ENCODE assay signal across 1 cellular context in the genomic region with DNA sequence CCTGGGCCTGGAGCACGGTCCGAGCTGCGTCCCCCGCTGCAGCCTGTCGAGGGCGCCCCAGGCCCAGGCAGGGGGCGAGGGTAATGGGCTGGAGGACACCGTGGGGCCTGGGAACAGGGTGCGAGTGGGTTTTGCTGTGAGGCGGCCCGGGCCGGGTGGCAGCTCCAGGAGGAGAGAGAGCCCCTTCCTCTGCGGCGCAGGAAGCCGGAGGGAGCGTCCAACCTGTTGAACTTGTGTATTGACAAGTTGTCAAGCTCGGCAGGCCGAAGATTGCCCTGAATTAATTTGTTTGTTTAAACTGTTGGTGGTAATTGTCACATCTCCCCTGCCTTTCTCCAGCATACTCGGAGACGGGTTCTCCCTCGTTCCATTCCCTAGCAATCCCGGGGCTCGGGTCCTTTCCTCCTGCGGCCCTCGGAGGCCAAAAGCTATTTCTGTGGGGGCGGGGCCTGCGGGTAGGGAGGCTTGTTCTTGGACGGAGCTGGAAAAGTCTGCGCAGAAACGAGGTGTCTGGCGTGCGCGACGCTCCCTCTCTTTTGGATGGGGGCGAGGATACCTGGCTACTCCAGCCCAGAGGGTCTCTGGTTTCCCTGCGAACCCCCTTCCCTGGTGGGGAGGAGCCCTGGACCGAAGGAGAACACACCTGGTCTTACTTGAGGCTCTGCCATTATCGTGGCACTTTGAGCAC.
TF ChIP-seq lines count a peak whose summit lies in the region.

No MANE protein-coding gene starts in this region.

TF ChIP-seq in HepG2, 621 proteins besides CTCF, POLR2A, EP300 and RAD21 (continues in another document):
- TF ChIP-seq KDM3A (CRISPR knock-in tag; IDR thresholded peaks at IDR 0.05; ENCODE audit: low read depth) (peak; percentile 68; the same call in 1 of the 2 replicates), ZNF652 (CRISPR knock-in tag; IDR thresholded peaks at IDR 0.05; ENCODE audit: borderline replicate concordance, low read depth) (no peak), BRCA1 (CRISPR knock-in tag; IDR thresholded peaks at IDR 0.05) (no peak), CBX1 (IDR thresholded peaks at IDR 0.05; ENCODE audit: low read depth) (peak; percentile 32), ZNF235 (CRISPR knock-in tag; IDR thresholded peaks at IDR 0.05; ENCODE audit: borderline replicate concordance) (no peak), SP4 (CRISPR knock-in tag; IDR thresholded peaks at IDR 0.05) (peak; percentile 57; the same call in 1 of the 2 replicates), JUN (CRISPR knock-in tag; IDR thresholded peaks at IDR 0.05) (no peak), XRCC5 (optimal IDR thresholded peaks at IDR 0.05; ENCODE audit: low read length) (peak; percentile 35), POGZ (CRISPR knock-in tag; IDR thresholded peaks at IDR 0.05) (0 out of 2 replicates have a peak, but pooled peaks have one; percentile 15), ZBTB7B (CRISPR knock-in tag; IDR thresholded peaks at IDR 0.05) (0 out of 2 replicates have a peak, but pooled peaks have one; percentile 18), ZNF614 (CRISPR knock-in tag; IDR thresholded peaks at IDR 0.05; ENCODE audit: borderline replicate concordance) (0 out of 2 replicates have a peak, but pooled peaks have one; percentile 17), TSC22D2 (CRISPR knock-in tag; IDR thresholded peaks at IDR 0.05; ENCODE audit: borderline replicate concordance) (no peak), ZNF180 (CRISPR knock-in tag; IDR thresholded peaks at IDR 0.05; ENCODE audit: borderline replicate concordance, low read depth) (no peak), SUZ12 (IDR thresholded peaks at IDR 0.05; ENCODE audit: low read depth, low read length) (no peak), SAP130 (CRISPR knock-in tag; IDR thresholded peaks at IDR 0.05; ENCODE audit: low read depth) (peak; percentile 27; the same call in 1 of the 2 replicates), SP5 (CRISPR knock-in tag; IDR thresholded peaks at IDR 0.05; ENCODE audit: borderline replicate concordance, low read depth) (no peak), KLF13 (CRISPR knock-in tag; IDR thresholded peaks at IDR 0.05) (no peak), HES4 (CRISPR knock-in tag; IDR thresholded peaks at IDR 0.05; ENCODE audit: borderline replicate concordance) (0 out of 2 replicates have a peak, but pooled peaks have one; percentile 52), ZFX (CRISPR knock-in tag; IDR thresholded peaks at IDR 0.05; ENCODE audit: low read depth) (peak; percentile 55; the same call in 1 of the 2 replicates), ZNF777 (CRISPR knock-in tag; IDR thresholded peaks at IDR 0.05) (peak; percentile 44; the same call in 1 of the 2 replicates), ZNF841 (CRISPR knock-in tag; IDR thresholded peaks at IDR 0.05; ENCODE audit: borderline replicate concordance) (no peak), ELF1 (CRISPR knock-in tag; IDR thresholded peaks at IDR 0.05) (0 out of 2 replicates have a peak, but pooled peaks have one; percentile 34), ZFY (CRISPR knock-in tag; IDR thresholded peaks at IDR 0.05) (peak; percentile 19; the same call in 1 of the 2 replicates), SPEN (CRISPR knock-in tag; IDR thresholded peaks at IDR 0.05; ENCODE audit: low read depth) (0 out of 2 replicates have a peak, but pooled peaks have one; percentile 37), ZNF138 (CRISPR knock-in tag; IDR thresholded peaks at IDR 0.05; ENCODE audit: low read depth) (no peak), FOXA3 (CRISPR knock-in tag; IDR thresholded peaks at IDR 0.05) (peak; percentile 29; the same call in 1 of the 2 replicates), ZNF510 (CRISPR knock-in tag; IDR thresholded peaks at IDR 0.05; ENCODE audit: low read depth) (no peak), LCORL (IDR thresholded peaks at IDR 0.05) (no peak), LCORL (CRISPR knock-in tag; IDR thresholded peaks at IDR 0.05) (peak; percentile 61; the same call in 1 of the 2 replicates)
- TF ChIP-seq, protein P1, sequence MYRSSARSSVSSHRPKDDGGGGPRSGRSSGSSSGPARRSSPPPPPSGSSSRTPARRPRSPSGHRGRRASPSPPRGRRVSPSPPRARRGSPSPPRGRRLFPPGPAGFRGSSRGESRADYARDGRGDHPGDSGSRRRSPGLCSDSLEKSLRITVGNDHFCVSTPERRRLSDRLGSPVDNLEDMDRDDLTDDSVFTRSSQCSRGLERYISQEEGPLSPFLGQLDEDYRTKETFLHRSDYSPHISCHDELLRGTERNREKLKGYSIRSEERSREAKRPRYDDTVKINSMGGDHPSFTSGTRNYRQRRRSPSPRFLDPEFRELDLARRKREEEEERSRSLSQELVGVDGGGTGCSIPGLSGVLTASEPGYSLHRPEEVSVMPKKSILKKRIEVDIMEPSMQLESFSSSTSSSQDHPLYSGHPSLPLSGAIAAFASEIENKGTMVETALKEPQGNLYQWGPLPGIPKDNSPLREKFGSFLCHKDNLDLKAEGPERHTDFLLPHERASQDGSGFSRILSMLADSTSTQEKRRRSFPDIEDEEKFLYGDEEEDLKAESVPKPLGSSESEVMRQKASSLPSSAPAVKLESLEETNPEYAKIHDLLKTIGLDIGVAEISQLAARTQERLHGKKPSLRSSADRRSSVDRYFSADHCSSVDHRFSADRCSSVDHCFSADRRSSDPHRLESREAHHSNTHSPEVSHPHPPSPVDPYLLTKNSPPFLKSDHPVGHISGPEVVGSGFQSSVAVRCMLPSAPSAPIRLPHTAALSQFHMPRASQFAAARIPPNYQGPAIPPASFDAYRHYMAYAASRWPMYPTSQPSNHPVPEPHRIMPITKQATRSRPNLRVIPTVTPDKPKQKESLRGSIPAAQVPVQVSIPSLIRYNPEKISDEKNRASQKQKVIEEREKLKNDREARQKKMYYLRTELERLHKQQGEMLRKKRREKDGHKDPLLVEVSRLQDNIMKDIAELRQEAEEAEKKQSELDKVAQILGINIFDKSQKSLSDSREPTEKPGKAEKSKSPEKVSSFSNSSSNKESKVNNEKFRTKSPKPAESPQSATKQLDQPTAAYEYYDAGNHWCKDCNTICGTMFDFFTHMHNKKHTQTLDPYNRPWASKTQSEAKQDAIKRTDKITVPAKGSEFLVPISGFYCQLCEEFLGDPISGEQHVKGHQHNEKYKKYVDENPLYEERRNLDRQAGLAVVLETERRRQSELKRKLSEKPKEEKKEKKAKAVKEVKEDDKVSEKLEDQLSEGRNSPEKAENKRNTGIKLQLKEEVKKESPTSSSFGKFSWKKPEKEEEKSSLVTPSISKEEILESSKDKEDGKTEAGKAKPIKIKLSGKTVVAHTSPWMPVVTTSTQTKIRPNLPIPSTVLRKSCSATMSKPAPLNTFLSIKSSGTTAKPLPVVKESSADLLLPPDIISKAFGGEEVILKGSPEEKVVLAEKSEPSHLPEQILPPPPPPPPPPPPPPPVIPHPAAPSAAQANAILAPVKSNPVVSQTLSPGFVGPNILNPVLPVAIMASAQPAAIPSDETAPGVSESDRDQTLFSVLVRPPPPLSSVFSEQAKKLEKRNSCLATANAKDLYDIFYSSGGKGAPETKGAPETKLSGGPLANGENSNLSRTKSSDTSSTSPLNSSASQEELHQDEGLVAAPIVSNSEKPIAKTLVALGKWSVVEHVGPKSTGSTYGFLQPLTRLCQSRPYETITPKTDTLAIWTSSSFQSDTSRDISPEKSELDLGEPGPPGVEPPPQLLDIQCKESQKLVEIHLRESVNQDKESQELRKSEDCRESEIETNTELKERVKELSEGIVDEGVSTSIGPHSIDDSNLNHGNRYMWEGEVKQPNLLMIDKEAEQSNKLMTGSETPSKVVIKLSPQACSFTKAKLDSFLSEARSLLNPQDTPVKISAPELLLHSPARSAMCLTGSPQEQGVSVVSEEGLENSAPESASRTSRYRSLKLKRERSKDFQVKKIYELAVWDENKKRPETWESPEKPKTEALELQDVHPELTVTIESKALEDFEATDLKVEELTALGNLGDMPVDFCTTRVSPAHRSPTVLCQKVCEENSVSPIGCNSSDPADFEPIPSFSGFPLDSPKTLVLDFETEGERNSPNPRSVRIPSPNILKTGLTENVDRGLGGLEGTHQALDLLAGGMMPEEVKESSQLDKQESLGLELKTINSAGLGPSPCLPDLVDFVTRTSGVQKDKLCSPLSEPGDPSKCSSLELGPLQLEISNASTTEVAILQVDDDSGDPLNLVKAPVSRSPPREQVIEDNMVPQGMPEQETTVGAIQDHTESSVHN (CRISPR knock-in tag; IDR thresholded peaks at IDR 0.05), result no peak
- TF ChIP-seq, protein P2, sequence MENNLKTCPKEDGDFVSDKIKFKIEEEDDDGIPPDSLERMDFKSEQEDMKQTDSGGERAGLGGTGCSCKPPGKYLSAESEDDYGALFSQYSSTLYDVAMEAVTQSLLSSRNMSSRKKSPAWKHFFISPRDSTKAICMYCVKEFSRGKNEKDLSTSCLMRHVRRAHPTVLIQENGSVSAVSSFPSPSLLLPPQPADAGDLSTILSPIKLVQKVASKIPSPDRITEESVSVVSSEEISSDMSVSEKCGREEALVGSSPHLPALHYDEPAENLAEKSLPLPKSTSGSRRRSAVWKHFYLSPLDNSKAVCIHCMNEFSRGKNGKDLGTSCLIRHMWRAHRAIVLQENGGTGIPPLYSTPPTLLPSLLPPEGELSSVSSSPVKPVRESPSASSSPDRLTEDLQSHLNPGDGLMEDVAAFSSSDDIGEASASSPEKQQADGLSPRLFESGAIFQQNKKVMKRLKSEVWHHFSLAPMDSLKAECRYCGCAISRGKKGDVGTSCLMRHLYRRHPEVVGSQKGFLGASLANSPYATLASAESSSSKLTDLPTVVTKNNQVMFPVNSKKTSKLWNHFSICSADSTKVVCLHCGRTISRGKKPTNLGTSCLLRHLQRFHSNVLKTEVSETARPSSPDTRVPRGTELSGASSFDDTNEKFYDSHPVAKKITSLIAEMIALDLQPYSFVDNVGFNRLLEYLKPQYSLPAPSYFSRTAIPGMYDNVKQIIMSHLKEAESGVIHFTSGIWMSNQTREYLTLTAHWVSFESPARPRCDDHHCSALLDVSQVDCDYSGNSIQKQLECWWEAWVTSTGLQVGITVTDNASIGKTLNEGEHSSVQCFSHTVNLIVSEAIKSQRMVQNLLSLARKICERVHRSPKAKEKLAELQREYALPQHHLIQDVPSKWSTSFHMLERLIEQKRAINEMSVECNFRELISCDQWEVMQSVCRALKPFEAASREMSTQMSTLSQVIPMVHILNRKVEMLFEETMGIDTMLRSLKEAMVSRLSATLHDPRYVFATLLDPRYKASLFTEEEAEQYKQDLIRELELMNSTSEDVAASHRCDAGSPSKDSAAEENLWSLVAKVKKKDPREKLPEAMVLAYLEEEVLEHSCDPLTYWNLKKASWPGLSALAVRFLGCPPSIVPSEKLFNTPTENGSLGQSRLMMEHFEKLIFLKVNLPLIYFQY (CRISPR knock-in tag; IDR thresholded peaks at IDR 0.05; ENCODE audit: borderline replicate concordance), result peak; percentile 22; the same call in 1 of the 2 replicates
- TF ChIP-seq, protein P3, sequence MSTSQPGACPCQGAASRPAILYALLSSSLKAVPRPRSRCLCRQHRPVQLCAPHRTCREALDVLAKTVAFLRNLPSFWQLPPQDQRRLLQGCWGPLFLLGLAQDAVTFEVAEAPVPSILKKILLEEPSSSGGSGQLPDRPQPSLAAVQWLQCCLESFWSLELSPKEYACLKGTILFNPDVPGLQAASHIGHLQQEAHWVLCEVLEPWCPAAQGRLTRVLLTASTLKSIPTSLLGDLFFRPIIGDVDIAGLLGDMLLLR (CRISPR knock-in tag; IDR thresholded peaks at IDR 0.05), result 0 out of 2 replicates have a peak, but pooled peaks have one; percentile 13
- TF ChIP-seq, protein P4, sequence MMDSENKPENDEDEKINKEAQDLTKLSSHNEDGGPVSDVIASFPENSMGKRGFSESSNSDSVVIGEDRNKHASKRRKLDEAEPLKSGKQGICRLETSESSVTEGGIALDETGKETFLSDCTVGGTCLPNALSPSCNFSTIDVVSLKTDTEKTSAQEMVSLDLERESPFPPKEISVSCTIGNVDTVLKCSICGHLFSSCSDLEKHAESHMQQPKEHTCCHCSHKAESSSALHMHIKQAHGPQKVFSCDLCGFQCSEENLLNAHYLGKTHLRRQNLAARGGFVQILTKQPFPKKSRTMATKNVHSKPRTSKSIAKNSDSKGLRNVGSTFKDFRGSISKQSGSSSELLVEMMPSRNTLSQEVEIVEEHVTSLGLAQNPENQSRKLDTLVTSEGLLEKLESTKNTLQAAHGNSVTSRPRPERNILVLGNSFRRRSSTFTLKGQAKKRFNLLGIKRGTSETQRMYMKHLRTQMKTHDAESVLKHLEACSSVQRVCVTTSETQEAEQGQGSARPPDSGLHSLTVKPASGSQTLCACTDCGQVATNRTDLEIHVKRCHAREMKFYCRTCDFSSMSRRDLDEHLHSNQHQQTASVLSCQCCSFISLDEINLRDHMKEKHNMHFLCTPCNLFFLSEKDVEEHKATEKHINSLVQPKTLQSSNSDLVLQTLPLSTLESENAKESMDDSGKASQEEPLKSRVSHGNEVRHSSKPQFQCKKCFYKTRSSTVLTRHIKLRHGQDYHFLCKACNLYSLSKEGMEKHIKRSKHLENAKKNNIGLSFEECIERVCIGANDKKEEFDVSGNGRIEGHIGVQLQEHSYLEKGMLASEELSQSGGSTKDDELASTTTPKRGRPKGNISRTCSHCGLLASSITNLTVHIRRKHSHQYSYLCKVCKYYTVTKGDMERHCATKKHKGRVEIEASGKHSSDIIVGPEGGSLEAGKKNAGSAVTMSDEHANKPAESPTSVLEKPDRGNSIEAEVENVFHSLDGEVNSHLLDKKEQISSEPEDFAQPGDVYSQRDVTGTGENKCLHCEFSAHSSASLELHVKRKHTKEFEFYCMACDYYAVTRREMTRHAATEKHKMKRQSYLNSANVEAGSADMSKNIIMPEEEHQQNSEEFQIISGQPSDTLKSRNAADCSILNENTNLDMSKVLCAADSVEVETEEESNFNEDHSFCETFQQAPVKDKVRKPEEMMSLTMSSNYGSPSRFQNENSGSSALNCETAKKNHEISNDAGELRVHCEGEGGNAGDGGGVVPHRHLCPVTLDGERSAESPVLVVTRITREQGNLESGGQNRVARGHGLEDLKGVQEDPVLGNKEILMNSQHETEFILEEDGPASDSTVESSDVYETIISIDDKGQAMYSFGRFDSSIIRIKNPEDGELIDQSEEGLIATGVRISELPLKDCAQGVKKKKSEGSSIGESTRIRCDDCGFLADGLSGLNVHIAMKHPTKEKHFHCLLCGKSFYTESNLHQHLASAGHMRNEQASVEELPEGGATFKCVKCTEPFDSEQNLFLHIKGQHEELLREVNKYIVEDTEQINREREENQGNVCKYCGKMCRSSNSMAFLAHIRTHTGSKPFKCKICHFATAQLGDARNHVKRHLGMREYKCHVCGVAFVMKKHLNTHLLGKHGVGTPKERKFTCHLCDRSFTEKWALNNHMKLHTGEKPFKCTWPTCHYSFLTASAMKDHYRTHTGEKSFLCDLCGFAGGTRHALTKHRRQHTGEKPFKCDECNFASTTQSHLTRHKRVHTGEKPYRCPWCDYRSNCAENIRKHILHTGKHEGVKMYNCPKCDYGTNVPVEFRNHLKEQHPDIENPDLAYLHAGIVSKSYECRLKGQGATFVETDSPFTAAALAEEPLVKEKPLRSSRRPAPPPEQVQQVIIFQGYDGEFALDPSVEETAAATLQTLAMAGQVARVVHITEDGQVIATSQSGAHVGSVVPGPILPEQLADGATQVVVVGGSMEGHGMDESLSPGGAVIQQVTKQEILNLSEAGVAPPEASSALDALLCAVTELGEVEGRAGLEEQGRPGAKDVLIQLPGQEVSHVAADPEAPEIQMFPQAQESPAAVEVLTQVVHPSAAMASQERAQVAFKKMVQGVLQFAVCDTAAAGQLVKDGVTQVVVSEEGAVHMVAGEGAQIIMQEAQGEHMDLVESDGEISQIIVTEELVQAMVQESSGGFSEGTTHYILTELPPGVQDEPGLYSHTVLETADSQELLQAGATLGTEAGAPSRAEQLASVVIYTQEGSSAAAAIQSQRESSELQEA (CRISPR knock-in tag; IDR thresholded peaks at IDR 0.05; ENCODE audit: not compliant biosample characterization), result no peak
- TF ChIP-seq, protein P5, sequence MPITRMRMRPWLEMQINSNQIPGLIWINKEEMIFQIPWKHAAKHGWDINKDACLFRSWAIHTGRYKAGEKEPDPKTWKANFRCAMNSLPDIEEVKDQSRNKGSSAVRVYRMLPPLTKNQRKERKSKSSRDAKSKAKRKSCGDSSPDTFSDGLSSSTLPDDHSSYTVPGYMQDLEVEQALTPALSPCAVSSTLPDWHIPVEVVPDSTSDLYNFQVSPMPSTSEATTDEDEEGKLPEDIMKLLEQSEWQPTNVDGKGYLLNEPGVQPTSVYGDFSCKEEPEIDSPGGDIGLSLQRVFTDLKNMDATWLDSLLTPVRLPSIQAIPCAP (CRISPR knock-in tag; IDR thresholded peaks at IDR 0.05; ENCODE audit: low read depth), result no peak
